ENCODE assay signal across 9 cellular contexts in the genomic region with DNA sequence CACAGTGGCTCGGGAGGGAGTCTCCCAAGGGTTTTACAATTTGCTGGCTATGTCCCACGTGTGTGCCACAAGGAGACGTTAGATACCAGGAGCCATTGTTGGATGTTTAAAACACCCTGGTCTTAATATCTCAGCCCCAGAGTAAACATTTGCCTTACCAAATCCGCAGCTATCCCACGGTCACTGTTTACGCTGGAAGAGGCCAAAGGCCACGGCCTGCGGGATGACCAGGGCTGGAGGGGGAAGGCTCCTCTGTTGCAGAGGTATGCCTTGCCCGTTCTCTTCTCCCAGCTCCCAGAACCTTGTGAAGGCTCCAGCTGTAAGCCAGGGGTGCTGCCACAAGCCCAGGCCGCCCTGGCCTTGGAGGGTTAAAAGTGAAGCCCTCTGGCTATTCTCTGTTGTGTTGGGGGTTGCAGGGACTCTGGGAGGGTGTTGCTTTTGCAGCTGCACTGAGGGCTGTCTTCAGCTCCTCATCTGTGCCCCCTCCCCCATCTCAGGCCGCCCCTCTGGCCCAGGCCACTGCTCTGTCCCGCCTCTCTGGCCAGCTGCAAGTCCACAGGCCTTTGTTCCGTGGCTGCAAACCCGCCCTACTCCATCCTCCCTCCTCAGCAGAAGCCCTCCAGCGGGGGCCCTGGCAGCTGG. TPM values are rescaled to one million over a fixed set of nuclear protein-coding genes. Genes with fewer than 3 reads are reported as not detected.
DNase-seq lines count a peak whose midpoint lies in the region; ATAC-seq and TF ChIP-seq lines count a peak whose summit lies in the region.
"Had no signal": no experiment of that assay in that cellular context is flagged by ENCODE, and none has a peak within 500 bp of the region (broad histone marks: within the 10 kb centered on the region; RNA-seq: fewer than 3 reads in every experiment).

No MANE protein-coding gene starts in this region.

- no peak overlapping the region for H3K4me3 ChIP-seq in cardiac muscle cell
- H3K4me3 ChIP-seq in gastroesophageal sphincter, result peak overlapping the region in 1 of 2 donors; percentile 72
- H3K4me3 ChIP-seq in foreskin fibroblast (ENCODE audit: low read depth in 1 of 2, low read length in 2 of 2), result no peak overlapping the region

- H3K36me3 Mint-ChIP-seq in nephron (ENCODE audit: low read depth), result peaks cover 18% of the 10 kb centered on the region

- 46 to 48% methylated on average over 3 to 8 of the region's 15 CpGs for WGBS in gastroesophageal sphincter (ENCODE audit: low coverage in 1 of 2), 2 donors

- H3K27ac ChIP-seq in cardiac muscle cell (peak overlapping the region; percentile 52), gastroesophageal sphincter (peak overlapping the region; percentile 74 to 94 (median 89))

- H3K36me3 ChIP-seq in cardiac muscle cell (no peaks in the 10 kb centered on the region), gastroesophageal sphincter (no peaks in the 10 kb centered on the region)
- H3K36me3 ChIP-seq: left lung had no signal

- peaks cover 70% of the 10 kb centered on the region for H3K4me1 Mint-ChIP-seq in nephron

- H3K27me3 Mint-ChIP-seq in nephron (ENCODE audit: low read depth), result peaks cover 14% of the 10 kb centered on the region

- intact Hi-C loops in left cardiac atrium (cut with DNase I), result no loop called here

- DNase-seq in cardiac muscle cell (ENCODE audit: low read depth in 1 of 2, low spot score in 1 of 2), result no peak
- no peak for DNase-seq in left cardiac atrium
- DNase-seq in foreskin fibroblast, result no peak
- DNase-seq in GM13977 (ENCODE audit: low spot score), result no peak

- H3K4me3 Mint-ChIP-seq in nephron, result peak overlapping the region; percentile 89 to 92 (median 90)

- H3K9me3 ChIP-seq in cardiac muscle cell (ENCODE audit: low read depth) (no peaks in the 10 kb centered on the region), gastroesophageal sphincter (no peaks in the 10 kb centered on the region)
- H3K9me3 ChIP-seq: left lung had no signal

- no peak for ATAC-seq in left cardiac atrium
- no peak for ATAC-seq in gastroesophageal sphincter
- ATAC-seq in GM18519 (IDR thresholded peaks at IDR 0.05; ENCODE audit: low FRiP score, unreplicated experiment), result no peak
- ATAC-seq in GM21529 (IDR thresholded peaks at IDR 0.05; ENCODE audit: unreplicated experiment), result no peak
- ATAC-seq: left lung had no signal

- no peaks in the 10 kb centered on the region for H3K9me3 Mint-ChIP-seq in nephron

- no peak for TF ChIP-seq EP300 in gastroesophageal sphincter (IDR thresholded peaks at IDR 0.05)

- H3K4me1 ChIP-seq in cardiac muscle cell (ENCODE audit: low read depth) (peaks cover 60% of the 10 kb centered on the region), gastroesophageal sphincter (peaks cover 0 to 85% (median 34%) of the 10 kb centered on the region in 3 donors)

- TF ChIP-seq CTCF in cardiac muscle cell (IDR thresholded peaks at IDR 0.05; ENCODE audit: low read depth, low read length), result no peak
- no peak for TF ChIP-seq CTCF in gastroesophageal sphincter (IDR thresholded peaks at IDR 0.05)
- no peak for TF ChIP-seq CTCF in nephron (IDR thresholded peaks at IDR 0.05; ENCODE audit: unreplicated experiment in 3 of 3)
- no peak for TF ChIP-seq CTCF in foreskin fibroblast (IDR thresholded peaks at IDR 0.05; ENCODE audit: low read depth, low read length)
- no peak for TF ChIP-seq CTCF in GM13977 (IDR thresholded peaks at IDR 0.05; ENCODE audit: extremely low read depth, insufficient read depth, missing control alignments)

- H3K27ac Mint-ChIP-seq in nephron, result peak overlapping the region; percentile 34 to 73 (median 59)

- in situ Hi-C loops in GM13977 (cut with MboI; ENCODE audit: low pct_unique_long_range_greater_than_20kb, low sequenced_read_pairs, unreplicated experiment), result no loop called here

- H3K27me3 ChIP-seq in cardiac muscle cell, result no peaks in the 10 kb centered on the region
- H3K27me3 ChIP-seq in gastroesophageal sphincter, result no peaks in the 10 kb centered on the region

- no peak for TF ChIP-seq POLR2A in gastroesophageal sphincter (IDR thresholded peaks at IDR 0.05)

RNA-seq across cellular contexts. Expression of a gene that starts 2.4 kb away (rescaled TPM):
- total RNA-seq in cardiac muscle cell (54.8 and 72.2 TPM in 2 replicates), left cardiac atrium (10 to 100 TPM; 29.4 to 37.7 TPM), gastroesophageal sphincter (10 to 100 TPM; 44.2 to 79.4 (median 57.7) TPM)
- polyA plus RNA-seq in cardiac muscle cell, result 17.7 and 19.2 TPM in 2 replicates
